17 cellular contexts compared by ENCODE assay signal in the genomic region with DNA sequence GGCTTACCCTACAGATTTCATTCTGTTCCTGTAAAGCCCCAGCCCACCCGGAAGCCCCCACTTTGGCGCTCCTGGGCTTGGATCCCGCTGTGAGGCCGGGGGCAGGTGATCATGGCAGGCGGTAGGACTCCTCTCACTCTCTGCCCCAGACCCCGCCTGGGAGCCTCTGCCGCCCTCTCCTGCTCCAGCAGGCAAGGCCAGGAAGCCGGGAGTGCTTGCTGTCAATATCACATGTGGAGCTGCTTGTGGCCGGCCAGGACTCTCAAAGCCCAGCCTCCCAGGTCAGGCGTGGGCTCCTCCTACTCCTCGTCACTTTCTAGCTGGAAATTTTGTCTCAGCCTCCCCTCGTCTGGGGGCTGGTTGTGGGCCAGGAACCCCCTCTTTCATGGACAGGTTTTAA.
A peak's percentile ranks its signal among the peaks of the same experiment; 100 is the strongest.
DNase-seq lines count a peak whose midpoint lies in the region; ATAC-seq and TF ChIP-seq lines count a peak whose summit lies in the region.
"Had no signal": no experiment of that assay in that cellular context is flagged by ENCODE, and none has a peak within 500 bp of the region (broad histone marks: within the 10 kb centered on the region; RNA-seq: fewer than 3 reads in every experiment).

No MANE protein-coding gene starts in this region.

- TF ChIP-seq CTCF in glutamatergic neuron (IDR thresholded peaks at IDR 0.05; ENCODE audit: partially characterized antibody, unreplicated experiment) = no peak
- no peak for TF ChIP-seq CTCF in ascending aorta (IDR thresholded peaks at IDR 0.05)

- no peak overlapping the region for H2BK5ac ChIP-seq in neuronal stem cell (ENCODE audit: low read length)

- H2BK12ac ChIP-seq in neuronal stem cell (ENCODE audit: low read length) = no peak overlapping the region

- H3K79me1 ChIP-seq in neuronal stem cell (ENCODE audit: low read depth, low read length) = no peaks in the 10 kb centered on the region

- no peak overlapping the region for H3K4me3 Mint-ChIP-seq in glutamatergic neuron (ENCODE audit: unreplicated experiment)
- H3K4me3 Mint-ChIP-seq: CD4-positive, alpha-beta memory T cell; natural killer cell treated with Interleukin-12 subunit alpha and Interleukin-12 subunit beta and Interleukin-15 and Interleukin-18, amount 100 ng/mL, for 72 hours had no signal

- intact Hi-C loops in ascending aorta (cut with DNase I) = no loop called here

- no peak overlapping the region for H4K91ac ChIP-seq in neuronal stem cell (ENCODE audit: low read depth, low read length, poor library complexity)

- H3K27ac ChIP-seq in neuronal stem cell (replicated peaks; ENCODE audit: low read length) = no peak overlapping the region
- H3K27ac ChIP-seq in ascending aorta = no peak overlapping the region
- H3K27ac ChIP-seq: suprapubic skin had no signal

- no peak overlapping the region for H3K23ac ChIP-seq in neuronal stem cell (ENCODE audit: low read depth, low read length, poor library complexity)

- H3K9ac ChIP-seq in NT2/D1 (ENCODE audit: insufficient read length, low read depth) (peak overlapping the region; percentile 10), neuronal stem cell (ENCODE audit: low read depth, low read length, poor library complexity) (no peak overlapping the region)

- no peak overlapping the region for H3K14ac ChIP-seq in neuronal stem cell (ENCODE audit: low read length)

- peaks cover 3% of the 10 kb centered on the region for H3K9me3 Mint-ChIP-seq in glutamatergic neuron (ENCODE audit: unreplicated experiment)
- H3K9me3 Mint-ChIP-seq: natural killer cell treated with Interleukin-12 subunit alpha and Interleukin-12 subunit beta and Interleukin-15 and Interleukin-18, amount 100 ng/mL, for 72 hours had no signal

- H3K36me3 ChIP-seq in NT2/D1 (ENCODE audit: insufficient read depth, insufficient read length, low read length) (no peaks in the 10 kb centered on the region), neuronal stem cell (replicated peaks in 1 of 2; ENCODE audit: control insufficient read depth in 2 of 2, insufficient read depth in 2 of 2, low read length in 2 of 2) (no peaks in the 10 kb centered on the region), ascending aorta (no peaks in the 10 kb centered on the region)
- H3K36me3 ChIP-seq: suprapubic skin had no signal

- no peaks in the 10 kb centered on the region for H3K9me3 ChIP-seq in NT2/D1 (ENCODE audit: insufficient read depth, low read length)
- H3K9me3 ChIP-seq in neuronal stem cell (replicated peaks in 1 of 2; ENCODE audit: control insufficient read depth in 2 of 2, insufficient read depth in 1 of 2, low read depth in 1 of 2, low read length in 2 of 2) = no peaks in the 10 kb centered on the region
- H3K9me3 ChIP-seq in ascending aorta = no peaks in the 10 kb centered on the region
- H3K9me3 ChIP-seq: suprapubic skin had no signal

- H4K8ac ChIP-seq in neuronal stem cell (ENCODE audit: low read depth, low read length) = no peak overlapping the region

- H3K4me1 Mint-ChIP-seq in glutamatergic neuron (ENCODE audit: low read depth, unreplicated experiment) = peaks cover 14% of the 10 kb centered on the region
- H3K4me1 Mint-ChIP-seq: CD4-positive, alpha-beta memory T cell had no signal

- no peaks in the 10 kb centered on the region for H3K36me3 Mint-ChIP-seq in glutamatergic neuron (ENCODE audit: unreplicated experiment)
- H3K36me3 Mint-ChIP-seq: CD4-positive, alpha-beta memory T cell; natural killer cell treated with Interleukin-12 subunit alpha and Interleukin-12 subunit beta and Interleukin-15 and Interleukin-18, amount 100 ng/mL, for 72 hours had no signal

- DNase-seq in GM03348 (ENCODE audit: low spot score) (peak; percentile 19), NT2/D1 (ENCODE audit: low read depth, low spot score) (peak; percentile 50), glutamatergic neuron (peak; percentile 78), neuronal stem cell (ENCODE audit: low spot score) (no peak), ascending aorta (ENCODE audit: low spot score in 2 of 2) (no peak)
- DNase-seq in NK-92 treated with Interleukin-12 subunit alpha and Interleukin-12 subunit beta, amount 100 ng/mL, for 24 hours (lab: John Stamatoyannopoulos, UW) = no peak
- DNase-seq: activated T-cell treated with anti-CD3 and anti-CD28 coated beads, Interleukin-2, amount 50 U/mL, for 1 hour; amygdala; CD4-positive, alpha-beta memory T cell; effector CD8-positive, alpha-beta T cell; foreskin melanocyte; left colon; NCI-H1694 treated with DMSO at 0.1 percent for 48 hours; NCI-H69 had no signal

- H3K4me2 ChIP-seq in neuronal stem cell (ENCODE audit: insufficient read depth, low read length, poor library complexity, severe bottlenecking) = no peak overlapping the region

- peaks cover 20% of the 10 kb centered on the region for H3K27me3 Mint-ChIP-seq in glutamatergic neuron (ENCODE audit: unreplicated experiment)

- H2AK5ac ChIP-seq in neuronal stem cell (ENCODE audit: low read depth, low read length) = no peak overlapping the region

- H3K4ac ChIP-seq in neuronal stem cell (ENCODE audit: low read length) = no peak overlapping the region

- no CpG with 5 or more reads among the region's 12 CpGs for WGBS in neuronal stem cell (ENCODE audit: extremely low coverage in 2 of 2, insufficient read length in 2 of 2, insufficient replicate concordance in 1 of 2), 2 donors

- H3K4me1 ChIP-seq in NT2/D1 (ENCODE audit: insufficient read depth, insufficient read length) = peaks cover 8% of the 10 kb centered on the region
- peaks cover 0 to 27% of the 10 kb centered on the region in 2 donors for H3K4me1 ChIP-seq in neuronal stem cell (ENCODE audit: control insufficient read depth in 2 of 2, insufficient read depth in 1 of 2, low read depth in 1 of 2, low read length in 2 of 2)
- no peaks in the 10 kb centered on the region for H3K4me1 ChIP-seq in ascending aorta
- H3K4me1 ChIP-seq: suprapubic skin had no signal

- H3K4me3 ChIP-seq in NT2/D1 (ENCODE audit: insufficient read length, low read depth) (no peak overlapping the region), neuronal stem cell (ENCODE audit: low read length in 2 of 2) (no peak overlapping the region), ascending aorta (no peak overlapping the region)
- H3K4me3 ChIP-seq: suprapubic skin had no signal

- no peak overlapping the region for H2BK15ac ChIP-seq in neuronal stem cell (ENCODE audit: low read length)

- peak overlapping the region; percentile 1 for H3K18ac ChIP-seq in neuronal stem cell (ENCODE audit: low read length)

- H2AFZ ChIP-seq in neuronal stem cell (ENCODE audit: low read length) = peak overlapping the region; percentile 73

- no peaks in the 10 kb centered on the region for H3K27me3 ChIP-seq in NT2/D1 (ENCODE audit: insufficient read depth, insufficient read length)
- peaks cover 0 to 6% (median 1%) of the 10 kb centered on the region in 3 experiments for H3K27me3 ChIP-seq in neuronal stem cell (ENCODE audit: control insufficient read depth in 3 of 3, insufficient read depth in 3 of 3, low read depth in 1 of 3, low read length in 3 of 3)
- H3K27me3 ChIP-seq in ascending aorta = no peaks in the 10 kb centered on the region

- no peak overlapping the region for H2BK120ac ChIP-seq in neuronal stem cell (ENCODE audit: low read depth, low read length)

- no peak for ATAC-seq in HG02852 (IDR thresholded peaks at IDR 0.05; ENCODE audit: unreplicated experiment)
- ATAC-seq: left colon; natural killer cell treated with Interleukin-12 subunit alpha and Interleukin-12 subunit beta and Interleukin-15 and Interleukin-18, amount 100 ng/mL, for 72 hours had no signal

- H3K27ac Mint-ChIP-seq in glutamatergic neuron (ENCODE audit: unreplicated experiment) = no peak overlapping the region
- H3K27ac Mint-ChIP-seq: CD4-positive, alpha-beta memory T cell; natural killer cell treated with Interleukin-12 subunit alpha and Interleukin-12 subunit beta and Interleukin-15 and Interleukin-18, amount 100 ng/mL, for 72 hours had no signal

Comparison
In these comparisons a context has a peak if more than half of its experiments do, and no peak if none do; other contexts are left out.
1. DNase-seq: peak in GM03348 (single experiment), NT2/D1 (single experiment) and glutamatergic neuron (single experiment); none in neuronal stem cell (single experiment), ascending aorta (0 of 2) and NK-92 treated with Interleukin-12 subunit alpha and Interleukin-12 subunit beta, amount 100 ng/mL, for 24 hours (single experiment).